8 cellular contexts compared by ENCODE assay signal in the genomic region with DNA sequence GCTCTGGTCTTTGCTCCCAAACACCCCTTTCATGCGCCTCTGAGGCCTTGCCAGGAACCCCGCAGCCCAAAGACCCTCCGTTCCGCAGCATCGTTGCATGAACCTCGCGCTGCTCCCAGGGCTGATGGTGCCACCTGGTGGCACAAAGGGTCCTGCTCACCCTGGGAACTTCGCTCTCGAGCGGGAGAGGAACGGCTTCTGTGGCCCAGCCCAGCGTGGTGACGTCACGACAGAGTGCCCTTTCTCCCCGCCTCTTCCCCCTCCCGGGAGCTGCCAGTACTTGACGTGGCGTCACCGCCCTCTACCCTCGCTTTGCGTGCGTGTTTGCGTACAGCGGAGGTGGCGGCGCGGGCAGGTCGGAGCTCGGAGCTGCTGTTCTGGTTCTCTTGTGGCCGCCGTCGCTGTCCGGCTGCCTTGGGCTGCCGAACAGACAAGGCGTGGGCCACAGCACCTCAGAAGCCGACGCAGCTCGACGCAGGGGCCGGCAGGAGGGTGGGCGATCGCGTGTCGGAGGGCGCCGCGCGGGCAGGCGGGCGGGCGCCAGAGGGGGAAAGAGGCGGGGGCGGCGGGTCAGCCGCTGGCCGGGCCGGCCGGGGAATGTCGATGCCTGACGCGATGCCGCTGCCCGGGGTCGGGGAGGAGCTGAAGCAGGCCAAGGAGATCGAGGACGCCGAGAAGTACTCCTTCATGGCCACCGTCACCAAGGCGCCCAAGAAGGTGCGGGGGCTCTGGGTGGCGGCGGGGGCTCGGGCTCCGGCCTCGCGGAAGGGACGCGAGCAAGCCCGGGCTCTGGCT. TPM values are rescaled to one million over a fixed set of nuclear protein-coding genes. Genes with fewer than 3 reads are reported as not detected.
A peak's percentile ranks its signal among the peaks of the same experiment; 100 is the strongest.
DNase-seq lines count a peak whose midpoint lies in the region; ATAC-seq and TF ChIP-seq lines count a peak whose summit lies in the region.

AHCYL1 (plus strand) TSS at position 310 of the 795 bp plus-strand sequence; CDS start at position 598, 288 bp downstream.

- TF ChIP-seq CTCF in GM12875 (IDR thresholded peaks at IDR 0.05; ENCODE audit: borderline replicate concordance, insufficient read depth, low read depth, low read length) (peak; percentile 94), parathyroid adenoma (IDR thresholded peaks at IDR 0.05) (peak; percentile 90), tibial nerve (IDR thresholded peaks at IDR 0.05) (peak; percentile 92 to 100 (median 99))

- H3K9me3 ChIP-seq in parathyroid adenoma (ENCODE audit: control insufficient read depth, low read length) (no peaks in the 10 kb centered on the region), tibial nerve (no peaks in the 10 kb centered on the region)

- H3K9ac ChIP-seq in parathyroid adenoma = peak within 1 kb of the TSS; percentile 17

- H3K4me1 Mint-ChIP-seq in activated naive CD8-positive, alpha-beta T cell treated with anti-CD3 and anti-CD28 coated beads, Interleukin-2, amount 50 U/mL, for 24 hours = peaks cover 41% of the 10 kb centered on the region

- H3K9me3 Mint-ChIP-seq in activated naive CD8-positive, alpha-beta T cell treated with anti-CD3 and anti-CD28 coated beads, Interleukin-2, amount 50 U/mL, for 24 hours = no peaks in the 10 kb centered on the region

- TF ChIP-seq EP300 in tibial nerve (IDR thresholded peaks at IDR 0.05) = peak; percentile 88 to 100

- H3K4me3 Mint-ChIP-seq in activated naive CD8-positive, alpha-beta T cell treated with anti-CD3 and anti-CD28 coated beads, Interleukin-2, amount 50 U/mL, for 24 hours = peak within 1 kb of the TSS; percentile 97

- H3K4me3 ChIP-seq in GM12875 (ENCODE audit: low read depth, low read length) (peak within 1 kb of the TSS; percentile 91), parathyroid adenoma (ENCODE audit: low read depth, low read length) (peak within 1 kb of the TSS; percentile 93), tibial nerve (peak within 1 kb of the TSS; percentile 74 to 90 (median 84))

- H3K27me3 Mint-ChIP-seq in activated naive CD8-positive, alpha-beta T cell treated with anti-CD3 and anti-CD28 coated beads, Interleukin-2, amount 50 U/mL, for 24 hours = no peaks in the 10 kb centered on the region

- intact Hi-C loops in Right ventricle myocardium superior (cut with DNase I) = loop anchor here (2.0 to 5.0 kb wide), 3 partner anchors 72 to 437 kb away; partner anchors contain the start of genes CSF1 and GNAI3

- DNase-seq in NCI-H1417 treated with DMSO at 0.1 percent for 48 hours (lab: John Stamatoyannopoulos, UW) (peak; percentile 91), SW480 (ENCODE audit: low spot score) (peak; percentile 97), Right ventricle myocardium superior (peak; percentile 100), tibial nerve (ENCODE audit: low spot score in 2 of 2) (peak; percentile 99)
- DNase-seq in activated naive CD8-positive, alpha-beta T cell treated with anti-CD3 and anti-CD28 coated beads, Interleukin-2, amount 50 U/mL, for 24 hours = peak; percentile 99

- H3K4me1 ChIP-seq in parathyroid adenoma (peaks cover 20% of the 10 kb centered on the region), tibial nerve (peaks cover 0 to 82% (median 27%) of the 10 kb centered on the region in 4 donors)

- peak within 1 kb of the TSS; percentile 96 for H3K27ac Mint-ChIP-seq in activated naive CD8-positive, alpha-beta T cell treated with anti-CD3 and anti-CD28 coated beads, Interleukin-2, amount 50 U/mL, for 24 hours

- peak within 1 kb of the TSS; percentile 88 for H3K27ac ChIP-seq in parathyroid adenoma
- H3K27ac ChIP-seq in tibial nerve = peak within 1 kb of the TSS; percentile 98 to 100 (median 98)

- H3K36me3 ChIP-seq in parathyroid adenoma (ENCODE audit: control insufficient read depth, insufficient read depth, low read length) = no peaks in the 10 kb centered on the region
- no peaks in the 10 kb centered on the region for H3K36me3 ChIP-seq in tibial nerve

- H3K27me3 ChIP-seq in parathyroid adenoma (ENCODE audit: control insufficient read depth, insufficient read depth, low read length) (no peaks in the 10 kb centered on the region), tibial nerve (no peaks in the 10 kb centered on the region)

- peak within 1 kb of the TSS; percentile 80 for H3K4me2 ChIP-seq in parathyroid adenoma (ENCODE audit: low read length)

- peak; percentile 98 for ATAC-seq in HG02798 (IDR thresholded peaks at IDR 0.05; ENCODE audit: poor library complexity, unreplicated experiment)
- ATAC-seq in activated naive CD8-positive, alpha-beta T cell treated with anti-CD3 and anti-CD28 coated beads, Interleukin-2, amount 50 U/mL, for 24 hours = peak; percentile 99
- peak; percentile 96 for ATAC-seq in Right ventricle myocardium superior (ENCODE audit: poor library complexity)

- WGBS in tibial nerve, 2 donors = 0 to 1% methylated on average over 11 to 60 of the region's 79 CpGs

- peaks cover 26% of the 10 kb centered on the region for H3K36me3 Mint-ChIP-seq in activated naive CD8-positive, alpha-beta T cell treated with anti-CD3 and anti-CD28 coated beads, Interleukin-2, amount 50 U/mL, for 24 hours (ENCODE audit: low read depth)

- H2AFZ ChIP-seq in parathyroid adenoma = peak within 1 kb of the TSS; percentile 72

- H3K79me2 ChIP-seq in parathyroid adenoma = peaks cover 28% of the 10 kb centered on the region

- peak; percentile 98 to 99 for TF ChIP-seq POLR2A in tibial nerve (IDR thresholded peaks at IDR 0.05)

RNA-seq across cellular contexts. Expression of gene AHCYL1, which starts in this region (rescaled TPM):
- total RNA-seq in Right ventricle myocardium superior = 39.8 TPM
- total RNA-seq in tibial nerve = 10 to 100 TPM; 45.4 to 76.3 (median 55.6) TPM

Comparison
In these comparisons a context has a peak if more than half of its experiments do, and no peak if none do; other contexts are left out.
1. Peak in every context shown above with its lines: DNase-seq, ATAC-seq, H3K4me3 ChIP-seq and H3K27ac ChIP-seq.